In the genomic region with DNA sequence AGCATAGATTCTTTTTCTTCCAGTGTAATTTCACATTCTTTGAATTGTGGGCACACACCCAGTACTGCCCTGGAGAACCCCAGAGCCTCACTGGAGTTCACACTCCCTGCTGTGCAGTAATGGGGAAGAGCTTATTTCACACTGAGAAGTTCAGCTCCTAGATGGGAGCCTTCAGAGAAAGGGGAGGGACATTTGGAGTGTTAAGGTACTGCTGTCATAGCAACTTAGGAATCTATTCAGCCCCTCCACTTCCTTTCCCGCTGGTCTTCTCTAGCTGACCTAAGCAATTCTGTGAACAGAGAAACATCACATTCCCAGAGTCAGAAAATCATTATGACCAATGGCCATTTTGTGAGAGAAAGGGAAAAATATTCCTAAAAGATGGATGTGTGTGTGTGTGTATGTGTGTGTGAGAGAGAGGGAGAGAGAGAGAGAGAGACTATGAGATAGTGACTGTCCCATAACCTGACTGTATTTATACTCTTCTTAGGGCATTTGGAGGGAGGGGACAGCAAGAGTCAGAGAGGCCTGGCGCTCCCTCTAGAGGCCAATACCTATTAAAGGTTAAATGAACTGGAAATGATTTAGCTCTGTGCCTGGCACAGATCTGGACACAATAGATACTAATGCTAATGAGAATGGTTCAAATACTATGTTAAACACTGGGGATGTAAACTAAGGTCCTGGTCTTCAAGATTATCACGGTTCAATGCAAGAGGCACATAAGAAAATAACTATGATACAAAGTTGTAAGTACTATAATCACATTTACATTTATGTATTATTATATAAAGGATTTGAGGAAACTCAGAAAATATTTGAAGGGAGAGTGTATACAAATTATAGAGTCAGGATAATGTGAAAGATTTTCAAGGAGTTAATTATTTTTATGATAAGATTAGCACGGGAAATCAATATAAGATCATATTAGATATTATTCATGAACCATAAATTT, we compare ENCODE assay signal across 8 cellular contexts. TPM values are rescaled to one million over a fixed set of nuclear protein-coding genes. Genes with fewer than 3 reads are reported as not detected.
A peak's percentile ranks its signal among the peaks of the same experiment; 100 is the strongest.
DNase-seq lines count a peak whose midpoint lies in the region; ATAC-seq and TF ChIP-seq lines count a peak whose summit lies in the region.

No MANE protein-coding gene starts in this region.

- H3K36me3 Mint-ChIP-seq in activated T-cell treated with anti-CD3 and anti-CD28 coated beads, Interleukin-2, amount 50 U/mL, for 4 hours (ENCODE audit: insufficient read depth) = no peaks in the 10 kb centered on the region
- H3K36me3 Mint-ChIP-seq in activated T-helper 2 cell treated with anti-CD3 and anti-CD28 coated beads, Interferon-gamma antibody, Interleukin-2, Interleukin-4, amounts not matched to agents 10 μg/mL and 5 μg/mL and 100 μg/mL, durations not matched to agents 14 hours and 24 hours and 36 hours (ENCODE audit: low read depth) = no peaks in the 10 kb centered on the region

- no peaks in the 10 kb centered on the region for H3K9me3 Mint-ChIP-seq in activated T-cell treated with anti-CD3 and anti-CD28 coated beads, Interleukin-2, amount 50 U/mL, for 4 hours
- H3K9me3 Mint-ChIP-seq in activated T-helper 2 cell treated with anti-CD3 and anti-CD28 coated beads, Interferon-gamma antibody, Interleukin-2, Interleukin-4, amounts not matched to agents 10 μg/mL and 5 μg/mL and 100 μg/mL, durations not matched to agents 14 hours and 24 hours and 36 hours = no peaks in the 10 kb centered on the region

- H4K20me1 ChIP-seq in DND-41 (ENCODE audit: insufficient read depth, low read length) = no peaks in the 10 kb centered on the region

- H3K9ac ChIP-seq in DND-41 (ENCODE audit: low read depth, low read length) (no peak overlapping the region), parathyroid adenoma (no peak overlapping the region)

- no peaks in the 10 kb centered on the region for H3K4me1 Mint-ChIP-seq in activated T-cell treated with anti-CD3 and anti-CD28 coated beads, Interleukin-2, amount 50 U/mL, for 4 hours (ENCODE audit: low read depth)
- no peaks in the 10 kb centered on the region for H3K4me1 Mint-ChIP-seq in activated T-helper 2 cell treated with anti-CD3 and anti-CD28 coated beads, Interferon-gamma antibody, Interleukin-2, Interleukin-4, amounts not matched to agents 10 μg/mL and 5 μg/mL and 100 μg/mL, durations not matched to agents 14 hours and 24 hours and 36 hours (ENCODE audit: low read depth)

- H3K27me3 ChIP-seq in DND-41 (ENCODE audit: insufficient read depth, low read length, poor library complexity) (peaks cover 12% of the 10 kb centered on the region), parathyroid adenoma (ENCODE audit: control insufficient read depth, insufficient read depth, low read length) (no peaks in the 10 kb centered on the region)

- H3K4me3 ChIP-seq in DND-41 (ENCODE audit: low read depth in 1 of 2, low read length in 2 of 2) = no peak overlapping the region
- no peak overlapping the region for H3K4me3 ChIP-seq in parathyroid adenoma (ENCODE audit: low read depth, low read length)

- H3K27ac ChIP-seq in DND-41 (ENCODE audit: low read length) (no peak overlapping the region), parathyroid adenoma (no peak overlapping the region)

- DNase-seq in DND-41 = peak; percentile 30
- peak; percentile 52 for DNase-seq in GM20000 (ENCODE audit: low spot score)
- DNase-seq in NCI-H69 (lab: John Stamatoyannopoulos, UW) = peak; percentile 76
- DNase-seq in activated T-cell treated with anti-CD3 and anti-CD28 coated beads, Interleukin-2, amount 50 U/mL, for 4 hours = peak; percentile 6
- peak; percentile 50 for DNase-seq in globus pallidus (ENCODE audit: low spot score)
- DNase-seq in activated T-helper 2 cell treated with anti-CD3 and anti-CD28 coated beads, Interferon-gamma antibody, Interleukin-2, Interleukin-4, amounts not matched to agents 10 μg/mL and 5 μg/mL and 100 μg/mL, durations not matched to agents 14 hours and 24 hours and 36 hours (ENCODE audit: low spot score) = no peak

- H3K79me2 ChIP-seq in DND-41 (ENCODE audit: insufficient read depth, low read length) (no peaks in the 10 kb centered on the region), parathyroid adenoma (no peaks in the 10 kb centered on the region)

- TF ChIP-seq CTCF in DND-41 (IDR thresholded peaks at IDR 0.05; ENCODE audit: borderline replicate concordance, extremely low read depth, low read length, poor library complexity, severe bottlenecking) (peak; percentile 63), GM20000 (IDR thresholded peaks at IDR 0.05; ENCODE audit: extremely low read depth, missing control alignments) (peak; percentile 56), parathyroid adenoma (IDR thresholded peaks at IDR 0.05) (peak; percentile 66)

- H3K27me3 Mint-ChIP-seq in activated T-cell treated with anti-CD3 and anti-CD28 coated beads, Interleukin-2, amount 50 U/mL, for 4 hours (ENCODE audit: low read depth) = peaks cover 6% of the 10 kb centered on the region
- peaks cover 11% of the 10 kb centered on the region for H3K27me3 Mint-ChIP-seq in activated T-helper 2 cell treated with anti-CD3 and anti-CD28 coated beads, Interferon-gamma antibody, Interleukin-2, Interleukin-4, amounts not matched to agents 10 μg/mL and 5 μg/mL and 100 μg/mL, durations not matched to agents 14 hours and 24 hours and 36 hours (ENCODE audit: low read depth)

- no peak overlapping the region for H3K4me3 Mint-ChIP-seq in activated T-cell treated with anti-CD3 and anti-CD28 coated beads, Interleukin-2, amount 50 U/mL, for 4 hours
- no peak overlapping the region for H3K4me3 Mint-ChIP-seq in activated T-helper 2 cell treated with anti-CD3 and anti-CD28 coated beads, Interferon-gamma antibody, Interleukin-2, Interleukin-4, amounts not matched to agents 10 μg/mL and 5 μg/mL and 100 μg/mL, durations not matched to agents 14 hours and 24 hours and 36 hours (ENCODE audit: low read depth)

- intact Hi-C loops in activated T-helper 2 cell treated with anti-CD3 and anti-CD28 coated beads, Interferon-gamma antibody, Interleukin-2, Interleukin-4, amounts not matched to agents 10 μg/mL and 5 μg/mL and 100 μg/mL, durations not matched to agents 14 hours and 24 hours and 36 hours (cut with micrococcal nuclease) = loop anchor here (10.0 kb wide), 3 partner anchors 536 to 1566 kb away; partner anchors contain the start of gene MAP2

- H3K9me3 ChIP-seq in DND-41 (ENCODE audit: insufficient read depth, low read length, severe bottlenecking) (no peaks in the 10 kb centered on the region), parathyroid adenoma (ENCODE audit: control insufficient read depth, low read length) (no peaks in the 10 kb centered on the region)

- H3K36me3 ChIP-seq in DND-41 (ENCODE audit: insufficient read depth, low read length) = no peaks in the 10 kb centered on the region
- H3K36me3 ChIP-seq in parathyroid adenoma (ENCODE audit: control insufficient read depth, insufficient read depth, low read length) = no peaks in the 10 kb centered on the region

- H3K27ac Mint-ChIP-seq in activated T-helper 2 cell treated with anti-CD3 and anti-CD28 coated beads, Interferon-gamma antibody, Interleukin-2, Interleukin-4, amounts not matched to agents 10 μg/mL and 5 μg/mL and 100 μg/mL, durations not matched to agents 14 hours and 24 hours and 36 hours = no peak overlapping the region

- H3K4me1 ChIP-seq in DND-41 (ENCODE audit: insufficient read depth, low read length) = no peaks in the 10 kb centered on the region
- H3K4me1 ChIP-seq in parathyroid adenoma = peaks cover 4% of the 10 kb centered on the region

- ATAC-seq in DND-41 (ENCODE audit: insufficient read depth, low read depth) (peak; percentile 78; the same call in 2 of the 3 replicates), HG03469 (IDR thresholded peaks at IDR 0.05; ENCODE audit: unreplicated experiment) (peak; percentile 91)
- peak; percentile 61 to 77 for ATAC-seq in activated T-cell treated with anti-CD3 and anti-CD28 coated beads, Interleukin-2, amount 50 U/mL, for 4 hours

- H2AFZ ChIP-seq in DND-41 (ENCODE audit: low read depth, low read length) (no peak overlapping the region), parathyroid adenoma (peak overlapping the region; percentile 74)

- no peak overlapping the region for H3K4me2 ChIP-seq in DND-41 (ENCODE audit: insufficient read depth, low read length)
- H3K4me2 ChIP-seq in parathyroid adenoma (ENCODE audit: low read length) = no peak overlapping the region

RNA-seq across cellular contexts. Expression of gene RPE, which starts 41.5 kb away (rescaled TPM):
- total RNA-seq in activated T-cell treated with anti-CD3 and anti-CD28 coated beads, Interleukin-2, amount 50 U/mL, for 4 hours = 10 to 100 TPM; 35.0 to 47.5 (median 44.2) TPM
- total RNA-seq in activated T-helper 2 cell treated with anti-CD3 and anti-CD28 coated beads, Interferon-gamma antibody, Interleukin-2, Interleukin-4, amounts not matched to agents 10 μg/mL and 5 μg/mL and 100 μg/mL, durations not matched to agents 14 hours and 24 hours and 36 hours = 57.2 and 57.8 TPM in 2 replicates
